18 cellular contexts compared by ENCODE assay signal in genomic region chr4:20638825-20639224, GRCh38.
"Had no signal": no experiment of that assay in that cellular context is flagged by ENCODE, and none has a peak within 500 bp of the region (broad histone marks: within the 10 kb centered on the region; RNA-seq: fewer than 3 reads in every experiment).

No MANE protein-coding gene starts in this region.

- DNase-seq: activated CD4-positive, alpha-beta T cell treated with anti-CD3 and anti-CD28 coated beads, Interleukin-2, amount 50 U/mL, for 4 hours; activated effector memory CD4-positive, alpha-beta T cell treated with anti-CD3 and anti-CD28 coated beads, Interleukin-2, amount 50 U/mL, for 16 hours; activated naive CD4-positive, alpha-beta T cell treated with anti-CD3 and anti-CD28 coated beads, Interleukin-2, amount 50 U/mL, for 16 hours; activated T-cell treated with anti-CD3 and anti-CD28 coated beads, Interleukin-2, amount 50 U/mL, for 72 hours; erythroblast; hypothalamus; islet precursor cell; nephron progenitor cell; nucleus accumbens; stimulated activated CD4-positive, alpha-beta T cell treated with anti-CD3 and anti-CD28 coated beads, Interleukin-12 subunit alpha, Interleukin-12 subunit beta, amount 100 ng/mL, for 4 hours; stimulated activated CD4-positive, alpha-beta T cell treated with anti-CD3 and anti-CD28 coated beads, Interleukin-1b, Interleukin-23, amount 100 ng/mL, for 48 hours; stimulated activated CD8-positive, alpha-beta memory T cell treated with anti-CD3 and anti-CD28 coated beads, Interleukin-4, amount 100 ng/mL, for 48 hours; stimulated activated naive CD4-positive, alpha-beta T cell; thyroid gland had no signal

- H3K9me3 ChIP-seq: ascending aorta, breast epithelium, thyroid gland had no signal

- H3K4me1 ChIP-seq: ascending aorta, breast epithelium, thyroid gland had no signal

- ATAC-seq: activated T-cell treated with anti-CD3 and anti-CD28 coated beads, Interleukin-2, amount 50 U/mL, for 72 hours had no signal

- H3K4me3 ChIP-seq: ascending aorta, breast epithelium, coronary artery, lung, thyroid gland had no signal

- H3K27me3 ChIP-seq: ascending aorta, breast epithelium, thyroid gland had no signal

- H3K36me3 ChIP-seq: ascending aorta, breast epithelium, thyroid gland had no signal

- H3K27ac ChIP-seq: ascending aorta, breast epithelium, coronary artery, thyroid gland had no signal
